Comparison of ENCODE assay signal across 11 cellular contexts in the genomic region with DNA sequence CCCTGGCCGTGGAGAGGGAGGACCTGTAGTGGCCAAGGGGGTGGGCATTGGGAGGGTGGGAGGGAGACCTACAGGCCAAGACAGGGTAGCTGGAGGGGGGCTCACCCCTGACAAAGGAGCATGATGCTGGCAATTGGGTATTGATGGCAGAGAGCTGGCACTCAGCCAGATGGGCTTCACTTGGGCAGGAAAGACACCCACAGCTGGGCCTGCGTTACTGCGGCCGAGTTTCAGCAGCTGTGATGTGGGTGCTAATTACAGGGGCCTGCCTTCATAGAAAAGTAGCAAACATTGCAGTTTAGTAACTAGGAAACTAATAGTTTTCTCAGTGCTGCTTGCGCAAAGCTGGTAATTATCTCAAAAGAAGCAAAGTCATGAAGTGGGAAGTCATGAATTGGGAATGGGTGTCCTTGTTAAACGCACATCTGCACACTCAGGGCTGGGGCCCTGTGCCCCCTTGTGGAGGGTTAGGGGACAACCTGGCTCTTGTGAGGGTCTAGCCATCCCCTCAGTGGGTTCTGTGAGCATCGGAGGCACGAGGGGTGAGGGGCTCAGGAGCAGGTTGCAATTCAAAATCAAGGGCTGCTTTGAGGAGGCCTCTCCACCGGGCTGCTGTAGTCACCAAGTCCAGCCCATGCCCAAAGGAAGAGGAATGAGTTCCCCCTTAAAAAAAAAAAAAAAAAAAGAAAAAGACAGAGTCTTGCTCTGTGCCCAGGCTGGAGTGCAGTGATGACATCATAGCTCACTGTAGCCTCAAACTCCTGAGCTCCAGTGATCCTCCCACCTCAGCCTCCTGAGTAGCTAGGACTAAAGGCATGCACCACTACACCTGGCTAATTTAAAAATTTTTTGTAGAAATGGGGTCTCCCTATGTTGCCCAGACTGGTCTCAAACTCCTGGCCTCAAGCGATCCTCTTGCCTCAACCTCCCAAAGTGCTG. TPM values are rescaled to one million over a fixed set of nuclear protein-coding genes. Genes with fewer than 3 reads are reported as not detected.
DNase-seq lines count a peak whose midpoint lies in the region; ATAC-seq, FAIRE-seq and TF ChIP-seq lines count a peak whose summit lies in the region.
"Had no signal": no experiment of that assay in that cellular context is flagged by ENCODE, and none has a peak within 500 bp of the region (broad histone marks: within the 10 kb centered on the region; RNA-seq: fewer than 3 reads in every experiment).

No MANE protein-coding gene starts in this region.

- H3K27me3 ChIP-seq in HCT116 (ENCODE audit: insufficient read depth, low read length) (no peaks in the 10 kb centered on the region), keratinocyte (ENCODE audit: control insufficient read depth, extremely low read depth, insufficient read depth, low read length) (no peaks in the 10 kb centered on the region), heart left ventricle (no peaks in the 10 kb centered on the region)
- H3K27me3 ChIP-seq: vagina had no signal

- H3K4me3 Mint-ChIP-seq in activated CD4-positive, alpha-beta T cell treated with anti-CD3 and anti-CD28 coated beads, Interleukin-2, amount 10 ng/mL, durations not matched to agents 24 days and 14 days = no peak overlapping the region
- H3K4me3 Mint-ChIP-seq: activated naive CD8-positive, alpha-beta T cell treated with anti-CD3 and anti-CD28 coated beads for 36 hours had no signal

- TF ChIP-seq POLR2A in HCT116 (IDR thresholded peaks at IDR 0.05; ENCODE audit: borderline replicate concordance, extremely low read depth, insufficient read depth, insufficient read length) = no peak
- no peak for TF ChIP-seq POLR2A in GM18505 (IDR thresholded peaks at IDR 0.05; ENCODE audit: borderline replicate concordance, extremely low read depth, insufficient read depth, insufficient read length)
- TF ChIP-seq POLR2A in heart left ventricle (IDR thresholded peaks at IDR 0.05) = no peak

- no peak overlapping the region for H3K27ac Mint-ChIP-seq in activated CD4-positive, alpha-beta T cell treated with anti-CD3 and anti-CD28 coated beads, Interleukin-2, amount 10 ng/mL, durations not matched to agents 24 days and 14 days
- H3K27ac Mint-ChIP-seq: activated naive CD8-positive, alpha-beta T cell treated with anti-CD3 and anti-CD28 coated beads for 36 hours had no signal

- no peak overlapping the region for H3K4me2 ChIP-seq in HCT116 (ENCODE audit: low read length)
- no peak overlapping the region for H3K4me2 ChIP-seq in keratinocyte (ENCODE audit: control insufficient read depth, extremely low read depth, insufficient read depth, low read depth, low read length)

- H3K36me3 ChIP-seq in HCT116 (ENCODE audit: control insufficient read depth in 1 of 2, insufficient read depth in 2 of 2, low read length in 2 of 2) = peaks cover 9 to 20% of the 10 kb centered on the region in 2 experiments; a peak in 3 of 4 replicates
- H3K36me3 ChIP-seq in SK-N-MC (ENCODE audit: insufficient read depth, low read length) = no peaks in the 10 kb centered on the region; the same call in 1 of the 2 replicates
- peaks cover 13 to 35% of the 10 kb centered on the region in 2 experiments for H3K36me3 ChIP-seq in keratinocyte (ENCODE audit: control insufficient read depth in 2 of 2, extremely low read depth in 1 of 2, insufficient read depth in 2 of 2, low read length in 2 of 2)
- peaks cover 0 to 74% (median 63%) of the 10 kb centered on the region in 9 donors for H3K36me3 ChIP-seq in heart left ventricle

- H3K79me2 ChIP-seq in HCT116 (ENCODE audit: insufficient read depth, low read length) = no peaks in the 10 kb centered on the region
- peaks cover 9% of the 10 kb centered on the region for H3K79me2 ChIP-seq in keratinocyte (ENCODE audit: control insufficient read depth, insufficient read depth, low read length)

- 83 to 87% (median 84%) methylated on average over 9 to 10 of the region's 10 CpGs for WGBS in heart left ventricle, 4 donors

- H3K4me3 ChIP-seq in HCT116 (replicated peaks in 1 of 2; ENCODE audit: low read depth in 1 of 2, low read length in 2 of 2) = no peak overlapping the region
- no peak overlapping the region for H3K4me3 ChIP-seq in SK-N-MC
- no peak overlapping the region for H3K4me3 ChIP-seq in keratinocyte (ENCODE audit: control insufficient read depth in 2 of 3, extremely low read depth in 1 of 3, insufficient read depth in 2 of 3, low read depth in 1 of 3, low read length in 3 of 3)
- H3K4me3 ChIP-seq in heart left ventricle = no peak overlapping the region
- H3K4me3 ChIP-seq: skin epidermis, vagina had no signal

- intact Hi-C loops in HCT116 (cut with micrococcal nuclease) = loop anchor here (10.0 kb wide), 1 partner anchor 149 kb away; a partner anchor contains a TSS
- intact Hi-C loops in activated CD4-positive, alpha-beta T cell treated with anti-CD3 and anti-CD28 coated beads, Interleukin-2, amount 10 ng/mL, durations not matched to agents 24 days and 14 days (cut with micrococcal nuclease) = loop anchor here (10.0 kb wide), 1 partner anchor 329 kb away; no protein-coding TSS in a partner anchor
- intact Hi-C loops in heart left ventricle (cut with DNase I) = loop anchor here in 3 of 10 donors (10.0 kb wide), 2 partner anchors 119 to 159 kb away; a partner anchor contains a TSS

- DNase-seq in COLO668 (lab: John Stamatoyannopoulos, UW; ENCODE audit: unreplicated experiment) (peak; percentile 39), HCT116 (ENCODE audit: low read depth, low spot score) (no peak), SK-N-MC (ENCODE audit: low read depth, low spot score) (no peak), keratinocyte (ENCODE audit: low read depth, low spot score) (no peak), heart left ventricle (no peak)
- DNase-seq in activated CD4-positive, alpha-beta T cell treated with anti-CD3 and anti-CD28 coated beads, Interleukin-2, amount 10 ng/mL, durations not matched to agents 24 days and 14 days = no peak
- DNase-seq: activated naive CD8-positive, alpha-beta T cell treated with anti-CD3 and anti-CD28 coated beads for 36 hours had no signal

- POLR2A ChIA-PET in HCT116 (lab: Charles Lee) = interaction anchor here (0.7 kb wide), 1 partner anchor 804 kb away, joined by 4 read pairs; no protein-coding TSS in a partner anchor

- TF ChIP-seq CTCF in HCT116 (IDR thresholded peaks at IDR 0.05 in 2 of 3, conservative IDR thresholded peaks at IDR 0.05 in 1 of 3; ENCODE audit: borderline replicate concordance in 1 of 3, insufficient read depth in 1 of 3, low read depth in 2 of 3, low read length in 2 of 3) (peak; percentile 20 to 59 (median 49); a peak in 5 of 6 replicates), keratinocyte (optimal IDR thresholded peaks at IDR 0.05 in 1 of 3, IDR thresholded peaks at IDR 0.05 in 1 of 3, conservative IDR thresholded peaks at IDR 0.05 in 1 of 3; ENCODE audit: extremely low read depth in 1 of 3, insufficient read depth in 2 of 3, low read length in 3 of 3) (peak; percentile 31 to 39 (median 36)), heart left ventricle (IDR thresholded peaks at IDR 0.05) (peak in 5 of 12 donors; percentile 7 to 31 (median 18))

- no peak for ATAC-seq in HCT116
- no peak for ATAC-seq in GM18505 (IDR thresholded peaks at IDR 0.05; ENCODE audit: unreplicated experiment)
- ATAC-seq in GM18870 (IDR thresholded peaks at IDR 0.05; ENCODE audit: unreplicated experiment) = no peak
- ATAC-seq in heart left ventricle = no peak

- FAIRE-seq in keratinocyte (lab: Jason Lieb, UNC) = no peak

- H3K27ac ChIP-seq in HCT116 (ENCODE audit: low read depth, low read length) (no peak overlapping the region), SK-N-MC (peak overlapping the region; percentile 47; the same call in 1 of the 2 replicates), keratinocyte (ENCODE audit: control insufficient read depth, insufficient read depth, low read length) (no peak overlapping the region), heart left ventricle (peak overlapping the region in 1 of 12 donors; percentile 11)
- H3K27ac ChIP-seq: vagina had no signal

- peaks cover 11% of the 10 kb centered on the region for H3K36me3 Mint-ChIP-seq in activated CD4-positive, alpha-beta T cell treated with anti-CD3 and anti-CD28 coated beads, Interleukin-2, amount 10 ng/mL, durations not matched to agents 24 days and 14 days (ENCODE audit: low read depth)
- H3K36me3 Mint-ChIP-seq: activated naive CD8-positive, alpha-beta T cell treated with anti-CD3 and anti-CD28 coated beads for 36 hours had no signal

- CTCF ChIA-PET in HCT116 (lab: Charles Lee) = interaction anchor here (1.0 to 1.6 kb wide), 2 partner anchors 12 to 18 kb away, joined by 3 to 4 read pairs; no protein-coding TSS in a partner anchor

- no peaks in the 10 kb centered on the region for H3K4me1 Mint-ChIP-seq in activated CD4-positive, alpha-beta T cell treated with anti-CD3 and anti-CD28 coated beads, Interleukin-2, amount 10 ng/mL, durations not matched to agents 24 days and 14 days

- H3K9me3 Mint-ChIP-seq in activated CD4-positive, alpha-beta T cell treated with anti-CD3 and anti-CD28 coated beads, Interleukin-2, amount 10 ng/mL, durations not matched to agents 24 days and 14 days = no peaks in the 10 kb centered on the region
- H3K9me3 Mint-ChIP-seq: activated naive CD8-positive, alpha-beta T cell treated with anti-CD3 and anti-CD28 coated beads for 36 hours had no signal

- H3K27me3 Mint-ChIP-seq in activated CD4-positive, alpha-beta T cell treated with anti-CD3 and anti-CD28 coated beads, Interleukin-2, amount 10 ng/mL, durations not matched to agents 24 days and 14 days = no peaks in the 10 kb centered on the region
- H3K27me3 Mint-ChIP-seq: activated naive CD8-positive, alpha-beta T cell treated with anti-CD3 and anti-CD28 coated beads for 36 hours had no signal

- dilution Hi-C loops in keratinocyte (cut with MboI; ENCODE audit: extremely low pct_ligation_motif_present, low sequenced_read_pairs) = no loop called here

- no peaks in the 10 kb centered on the region for H3K9me3 ChIP-seq in HCT116 (ENCODE audit: control insufficient read depth in 1 of 2, insufficient read depth in 1 of 2, low read depth in 1 of 2, low read length in 2 of 2)
- no peaks in the 10 kb centered on the region for H3K9me3 ChIP-seq in SK-N-MC (ENCODE audit: low read depth, low read length)
- H3K9me3 ChIP-seq in keratinocyte (ENCODE audit: control insufficient read depth, low read depth, low read length) = no peaks in the 10 kb centered on the region
- no peaks in the 10 kb centered on the region for H3K9me3 ChIP-seq in heart left ventricle
- H3K9me3 ChIP-seq: vagina had no signal

- H4K20me1 ChIP-seq in HCT116 (ENCODE audit: insufficient read depth) (no peaks in the 10 kb centered on the region), keratinocyte (ENCODE audit: control insufficient read depth, extremely low read depth, insufficient read depth, low read length) (no peaks in the 10 kb centered on the region)

- TF ChIP-seq RAD21 in HCT116 (IDR thresholded peaks at IDR 0.05; ENCODE audit: low read depth) = no peak

- no peaks in the 10 kb centered on the region for H3K9me2 ChIP-seq in HCT116 (ENCODE audit: insufficient read depth)

- peaks cover 28 to 44% of the 10 kb centered on the region in 2 experiments for H3K4me1 ChIP-seq in HCT116 (ENCODE audit: control insufficient read depth in 1 of 2, insufficient read depth in 2 of 2, low read length in 2 of 2)
- peaks cover 25% of the 10 kb centered on the region for H3K4me1 ChIP-seq in keratinocyte (ENCODE audit: control insufficient read depth, extremely low read depth, insufficient read depth, low read length)
- H3K4me1 ChIP-seq in heart left ventricle = peaks cover 0 to 32% (median 16%) of the 10 kb centered on the region in 12 donors

- no peaks in the 10 kb centered on the region for H3K9me1 ChIP-seq in keratinocyte (ENCODE audit: control insufficient read depth, extremely low read depth, insufficient read depth, low read length)

- no peak overlapping the region for H3K9ac ChIP-seq in HCT116 (ENCODE audit: low read length)
- no peak overlapping the region for H3K9ac ChIP-seq in SK-N-MC (ENCODE audit: insufficient read length)
- no peak overlapping the region for H3K9ac ChIP-seq in keratinocyte (ENCODE audit: control insufficient read depth, extremely low read depth, insufficient read depth, low read length)

- RAD21 ChIA-PET in HCT116 (lab: Charles Lee; ENCODE audit: low non-redundant PET in 1 of 2, low total read pairs in 2 of 2, uncharacterized antibody in 2 of 2, unreplicated experiment in 2 of 2) = no interaction called here

- BruUV-seq in HCT116 (replicated peaks; lab: Mats Ljungman, UMichigan) = no TSS peak

- H2AFZ ChIP-seq in HCT116 (ENCODE audit: low read depth, low read length, poor library complexity, severe bottlenecking) = no peak overlapping the region
- H2AFZ ChIP-seq in keratinocyte (ENCODE audit: control insufficient read depth, low read length) = no peak overlapping the region

RNA-seq across cellular contexts. Expression of a gene that starts 24.4 kb away (rescaled TPM):
- total RNA-seq in HCT116 (2021; ENCODE audit: unreplicated experiment) (19.7 TPM), heart left ventricle (10 to 100 TPM; 23.5 to 42.5 (median 33.5) TPM)
- 13.2 and 14.8 TPM in 2 replicates for polyA plus RNA-seq in HCT116 (2012)
- polyA plus RNA-seq in keratinocyte (12.9 to 18.6 TPM (median 16.0 TPM) in 3 replicates), heart left ventricle (10 to 100 TPM; 23.4 to 60.2 TPM)
- polyA plus RNA-seq in keratinocyte (2011; ENCODE audit: low read depth) = 2.3 TPM
- polyA plus RNA-seq in keratinocyte (2011; cell fraction: cytosol; rRNA removed) = 7.3 and 14.2 TPM in 2 replicates
- polyA plus RNA-seq in keratinocyte (2011; cell fraction: nucleus; rRNA removed) = 16.4 and 18.1 TPM in 2 replicates
- polyA plus RNA-seq in keratinocyte (2012; ENCODE audit: low replicate concordance) = 10.1 and 20.8 TPM in 2 replicates
- 8.9 to 29.3 TPM (median 11.3 TPM) in 3 replicates for polyA minus RNA-seq in keratinocyte
- 12.1 TPM for polyA minus RNA-seq in keratinocyte (2011; cell fraction: cytosol; rRNA and poly(A)+ RNA removed)
- polyA minus RNA-seq in keratinocyte (2011; cell fraction: nucleus; rRNA and poly(A)+ RNA removed) = 11.1 and 14.0 TPM in 2 replicates
- total RNA-seq in activated CD4-positive, alpha-beta T cell treated with anti-CD3 and anti-CD28 coated beads, Interleukin-2, amount 10 ng/mL, durations not matched to agents 24 days and 14 days = 18.4 and 23.5 TPM in 2 replicates

RNA-seq across cellular contexts. Expression of a gene that starts 24.5 kb away (rescaled TPM):
- total RNA-seq in HCT116 (2021; ENCODE audit: unreplicated experiment) (109 TPM), heart left ventricle (100 to 1,000 TPM in 8 of 9 donors, 10 to 100 TPM in 1; 69.7 to 195 (median 119) TPM)
- 142 and 156 TPM in 2 replicates for polyA plus RNA-seq in HCT116 (2012)
- polyA plus RNA-seq in keratinocyte (130 to 225 TPM (median 139 TPM) in 3 replicates), heart left ventricle (100 to 1,000 TPM in 1 of 2 donors, 10 to 100 TPM in 1; 84.7 to 249 TPM)
- 48.0 TPM for polyA plus RNA-seq in keratinocyte (2011; ENCODE audit: low read depth)
- 86.7 and 217 TPM in 2 replicates for polyA plus RNA-seq in keratinocyte (2011; cell fraction: cytosol; rRNA removed)
- 187 and 206 TPM in 2 replicates for polyA plus RNA-seq in keratinocyte (2011; cell fraction: nucleus; rRNA removed)
- 146 and 212 TPM in 2 replicates for polyA plus RNA-seq in keratinocyte (2012; ENCODE audit: low replicate concordance)
- polyA minus RNA-seq in keratinocyte = 68.4 to 164 TPM (median 70.9 TPM) in 3 replicates
- polyA minus RNA-seq in keratinocyte (2011; cell fraction: cytosol; rRNA and poly(A)+ RNA removed) = 238 TPM
- polyA minus RNA-seq in keratinocyte (2011; cell fraction: nucleus; rRNA and poly(A)+ RNA removed) = 73.4 and 85.4 TPM in 2 replicates
- total RNA-seq in activated CD4-positive, alpha-beta T cell treated with anti-CD3 and anti-CD28 coated beads, Interleukin-2, amount 10 ng/mL, durations not matched to agents 24 days and 14 days = 104 and 110 TPM in 2 replicates

RNA-seq across cellular contexts. Expression of a gene that starts 50.6 kb away (rescaled TPM):
- total RNA-seq in HCT116 (2021; ENCODE audit: unreplicated experiment) (42.8 TPM), heart left ventricle (10 to 100 TPM; 21.2 to 46.6 (median 33.3) TPM)
- 31.1 and 33.4 TPM in 2 replicates for polyA plus RNA-seq in HCT116 (2012)
- polyA plus RNA-seq in keratinocyte (5.3 to 8.4 TPM (median 5.7 TPM) in 3 replicates), heart left ventricle (10 to 100 TPM; 33.0 to 39.2 TPM)
- 5.3 TPM for polyA plus RNA-seq in keratinocyte (2011; ENCODE audit: low read depth)
- polyA plus RNA-seq in keratinocyte (2011; cell fraction: cytosol; rRNA removed) = 1.7 and 4.0 TPM in 2 replicates
- 21.1 and 26.3 TPM in 2 replicates for polyA plus RNA-seq in keratinocyte (2011; cell fraction: nucleus; rRNA removed)
- polyA plus RNA-seq in keratinocyte (2012; ENCODE audit: low replicate concordance) = 8.2 TPM in 2 replicates
- polyA minus RNA-seq in keratinocyte = 4.3 to 14.6 TPM (median 5.1 TPM) in 3 replicates
- 14.2 TPM for polyA minus RNA-seq in keratinocyte (2011; cell fraction: cytosol; rRNA and poly(A)+ RNA removed)
- 11.0 and 16.2 TPM in 2 replicates for polyA minus RNA-seq in keratinocyte (2011; cell fraction: nucleus; rRNA and poly(A)+ RNA removed)
- total RNA-seq in activated CD4-positive, alpha-beta T cell treated with anti-CD3 and anti-CD28 coated beads, Interleukin-2, amount 10 ng/mL, durations not matched to agents 24 days and 14 days = 2.6 and 4.1 TPM in 2 replicates

RNA-seq across cellular contexts. Expression of a gene that starts 54.9 kb away (rescaled TPM):
- 17.0 TPM for total RNA-seq in HCT116 (2021; ENCODE audit: unreplicated experiment)
- polyA plus RNA-seq in HCT116 (2012) = 14.7 and 15.6 TPM in 2 replicates
- polyA plus RNA-seq in keratinocyte = 20.1 to 30.7 TPM (median 28.1 TPM) in 3 replicates
- 8.9 TPM for polyA plus RNA-seq in keratinocyte (2011; ENCODE audit: low read depth)
- polyA plus RNA-seq in keratinocyte (2011; cell fraction: cytosol; rRNA removed) = 23.4 and 27.4 TPM in 2 replicates
- 25.0 and 31.0 TPM in 2 replicates for polyA plus RNA-seq in keratinocyte (2011; cell fraction: nucleus; rRNA removed)
- polyA plus RNA-seq in keratinocyte (2012; ENCODE audit: low replicate concordance) = 13.8 and 20.3 TPM in 2 replicates
- polyA minus RNA-seq in keratinocyte = 53.7 to 73.9 TPM (median 69.5 TPM) in 3 replicates
- polyA minus RNA-seq in keratinocyte (2011; cell fraction: cytosol; rRNA and poly(A)+ RNA removed) = 33.0 TPM
- polyA minus RNA-seq in keratinocyte (2011; cell fraction: nucleus; rRNA and poly(A)+ RNA removed) = 11.0 and 15.4 TPM in 2 replicates
- 27.1 and 31.5 TPM in 2 replicates for total RNA-seq in activated CD4-positive, alpha-beta T cell treated with anti-CD3 and anti-CD28 coated beads, Interleukin-2, amount 10 ng/mL, durations not matched to agents 24 days and 14 days
- total RNA-seq in heart left ventricle = 100 to 1,000 TPM in 3 of 9 donors, 10 to 100 TPM in 6; 55.6 to 341 (median 83.7) TPM
- 10 to 100 TPM; 51.3 to 63.0 TPM for polyA plus RNA-seq in heart left ventricle
